In genomic region chr22:19962246-19962908, GRCh38 we compare ENCODE assay signal across 1 cellular context.
TF ChIP-seq lines count a peak whose summit lies in the region.

No MANE protein-coding gene starts in this region.

TF ChIP-seq in H1, 55 proteins besides CTCF, POLR2A, EP300 and RAD21 (continued from another document):
- TF ChIP-seq CHD7 (IDR thresholded peaks at IDR 0.05; ENCODE audit: insufficient replicate concordance, low read length) = no peak
- TF ChIP-seq TAF1 (IDR thresholded peaks at IDR 0.05; ENCODE audit: low read depth, low read length) = 0 out of 2 replicates have a peak, but pooled peaks have one; percentile 15
- TF ChIP-seq BRCA1 (IDR thresholded peaks at IDR 0.05; ENCODE audit: low read depth, low read length) = no peak
- TF ChIP-seq CBX8 (IDR thresholded peaks at IDR 0.05; ENCODE audit: borderline replicate concordance, low read depth, low read length) = no peak
- peak; percentile 45; the same call in 1 of the 2 replicates for TF ChIP-seq MAX (IDR thresholded peaks at IDR 0.05)
- TF ChIP-seq TEAD4 (IDR thresholded peaks at IDR 0.05; ENCODE audit: low read depth, low read length) = 0 out of 2 replicates have a peak, but pooled peaks have one; percentile 39
- peak; percentile 31; the same call in 1 of the 2 replicates for TF ChIP-seq SP1 (IDR thresholded peaks at IDR 0.05; ENCODE audit: low read depth, low read length)
- no peak for TF ChIP-seq TBP (IDR thresholded peaks at IDR 0.05; ENCODE audit: low read depth, low read length)
- 0 out of 2 replicates have a peak, but pooled peaks have one; percentile 27 for TF ChIP-seq CREB1 (IDR thresholded peaks at IDR 0.05)
- no peak for TF ChIP-seq YY1 (IDR thresholded peaks at IDR 0.05; ENCODE audit: low read depth, low read length)
TF ChIP-seq in H1: peak in this region for 6.
